In genomic region chr1:230797376-230798186, GRCh38 we compare ENCODE assay signal across 1 cellular context.
TF ChIP-seq lines count a peak whose summit lies in the region.

No MANE protein-coding gene starts in this region.

TF ChIP-seq in K562, 482 proteins besides CTCF, POLR2A, EP300 and RAD21 (continued from another document and continues in another):
- no peak for TF ChIP-seq MLX (CRISPR knock-in tag; conservative IDR thresholded peaks at IDR 0.05)
- TF ChIP-seq SMARCE1 (IDR thresholded peaks at IDR 0.05) = no peak
- TF ChIP-seq ZNF274 (IDR thresholded peaks at IDR 0.05; ENCODE audit: borderline replicate concordance, low read depth, low read length) = no peak
- no peak for TF ChIP-seq SMAD3 (CRISPR knock-in tag; conservative IDR thresholded peaks at IDR 0.05)
- TF ChIP-seq BDP1 (IDR thresholded peaks at IDR 0.05; ENCODE audit: insufficient read depth, insufficient read length) = no peak
- TF ChIP-seq PHB (CRISPR knock-in tag; IDR thresholded peaks at IDR 0.05) = no peak
- no peak for TF ChIP-seq ZNF778 (CRISPR knock-in tag; IDR thresholded peaks at IDR 0.05)
- TF ChIP-seq SMARCB1 (IDR thresholded peaks at IDR 0.05; ENCODE audit: insufficient read length, low read depth) = no peak
- 0 out of 2 replicates have a peak, but pooled peaks have one; percentile 32 for TF ChIP-seq PRMT5 (CRISPR knock-in tag; IDR thresholded peaks at IDR 0.05)
- TF ChIP-seq PPARD (CRISPR knock-in tag; IDR thresholded peaks at IDR 0.05) = no peak
- no peak for TF ChIP-seq DNMT1 (IDR thresholded peaks at IDR 0.05)
- no peak for TF ChIP-seq NCOA6 (IDR thresholded peaks at IDR 0.05)
- TF ChIP-seq U2AF1 (optimal IDR thresholded peaks at IDR 0.05; ENCODE audit: low read depth, low read length) = no peak
- no peak for TF ChIP-seq RHOXF2B (CRISPR knock-in tag; conservative IDR thresholded peaks at IDR 0.05)
- TF ChIP-seq ZNF165 (CRISPR knock-in tag; IDR thresholded peaks at IDR 0.05; ENCODE audit: borderline replicate concordance) = no peak
- TF ChIP-seq MBD2 (IDR thresholded peaks at IDR 0.05; ENCODE audit: borderline replicate concordance, low read depth) = no peak
- no peak for TF ChIP-seq L3MBTL2 (IDR thresholded peaks at IDR 0.05)
- no peak for TF ChIP-seq LEF1 (IDR thresholded peaks at IDR 0.05)
- peak; percentile 95 for TF ChIP-seq STAG1 (CRISPR knock-in tag; IDR thresholded peaks at IDR 0.05; ENCODE audit: borderline replicate concordance)
- no peak for TF ChIP-seq ETV6 (IDR thresholded peaks at IDR 0.05; ENCODE audit: borderline replicate concordance in 1 of 2, low read depth in 2 of 2, low read length in 1 of 2)
- TF ChIP-seq ETV6 (CRISPR knock-in tag; IDR thresholded peaks at IDR 0.05; ENCODE audit: borderline replicate concordance) = no peak
- TF ChIP-seq SMAD4 (CRISPR knock-in tag; conservative IDR thresholded peaks at IDR 0.05) = no peak
- no peak for TF ChIP-seq ZKSCAN3 (CRISPR knock-in tag; IDR thresholded peaks at IDR 0.05)
- TF ChIP-seq LCOR (CRISPR knock-in tag; IDR thresholded peaks at IDR 0.05) = 0 out of 2 replicates have a peak, but pooled peaks have one; percentile 60
- TF ChIP-seq CREB1 (IDR thresholded peaks at IDR 0.05) = no peak
- no peak for TF ChIP-seq CREB1 (CRISPR knock-in tag; IDR thresholded peaks at IDR 0.05)
- no peak for TF ChIP-seq C11orf30 (IDR thresholded peaks at IDR 0.05; ENCODE audit: low read depth)
- TF ChIP-seq E4F1 (CRISPR knock-in tag; IDR thresholded peaks at IDR 0.05; ENCODE audit: borderline replicate concordance) = no peak
- TF ChIP-seq YY1 (IDR thresholded peaks at IDR 0.05; ENCODE audit: borderline replicate concordance in 1 of 3, control insufficient read depth in 1 of 3, extremely low read depth in 1 of 3, insufficient read depth in 3 of 3, insufficient read length in 1 of 3, insufficient replicate concordance in 2 of 3, low read depth in 1 of 3, low read length in 2 of 3) = no peak
- TF ChIP-seq ZNF175 (CRISPR knock-in tag; IDR thresholded peaks at IDR 0.05; ENCODE audit: low read depth) = no peak
- no peak for TF ChIP-seq MNT (conservative IDR thresholded peaks at IDR 0.05)
- TF ChIP-seq BRCA1 (IDR thresholded peaks at IDR 0.05) = no peak
- TF ChIP-seq BRCA1 (CRISPR knock-in tag; IDR thresholded peaks at IDR 0.05) = no peak
- TF ChIP-seq NCOR1 (IDR thresholded peaks at IDR 0.05) = no peak
- TF ChIP-seq RBM39 (optimal IDR thresholded peaks at IDR 0.05; ENCODE audit: low read depth, low read length) = no peak
- TF ChIP-seq ZHX1 (conservative IDR thresholded peaks at IDR 0.05; ENCODE audit: low read length) = no peak
- TF ChIP-seq ZNF324 (CRISPR knock-in tag; IDR thresholded peaks at IDR 0.05) = no peak
- peak in 1 of 2 experiments; percentile 75; a peak in 2 of 4 replicates for TF ChIP-seq RCOR1 (IDR thresholded peaks at IDR 0.05; ENCODE audit: borderline replicate concordance in 1 of 2, low read depth in 2 of 2, low read length in 2 of 2)
- TF ChIP-seq TRIM28 (IDR thresholded peaks at IDR 0.05) = no peak
- TF ChIP-seq HLTF (IDR thresholded peaks at IDR 0.05) = no peak
- TF ChIP-seq MEF2A (IDR thresholded peaks at IDR 0.05; ENCODE audit: control insufficient read depth, low read depth, low read length) = no peak
- TF ChIP-seq CC2D1A (IDR thresholded peaks at IDR 0.05) = peak; percentile 75
- no peak for TF ChIP-seq PREB (CRISPR knock-in tag; IDR thresholded peaks at IDR 0.05)
- no peak for TF ChIP-seq ELK1 (CRISPR knock-in tag; IDR thresholded peaks at IDR 0.05)
- TF ChIP-seq E2F5 (CRISPR knock-in tag; IDR thresholded peaks at IDR 0.05) = no peak
- TF ChIP-seq NCOA1 (IDR thresholded peaks at IDR 0.05; ENCODE audit: low read depth) = no peak
- TF ChIP-seq RBM25 (IDR thresholded peaks at IDR 0.05; ENCODE audit: low read depth, low read length, severe bottlenecking) = no peak
- no peak for TF ChIP-seq BRD9 (IDR thresholded peaks at IDR 0.05; ENCODE audit: low read depth, partially characterized antibody)
- TF ChIP-seq MAZ (CRISPR knock-in tag; conservative IDR thresholded peaks at IDR 0.05 in 1 of 2, IDR thresholded peaks at IDR 0.05 in 1 of 2) = no peak; a peak in 1 of 4 replicates
- no peak for TF ChIP-seq ZNF217 (CRISPR knock-in tag; IDR thresholded peaks at IDR 0.05)
- no peak for TF ChIP-seq ZKSCAN8 (CRISPR knock-in tag; IDR thresholded peaks at IDR 0.05)
- TF ChIP-seq NFIC (IDR thresholded peaks at IDR 0.05) = no peak
- no peak for TF ChIP-seq BMI1 (IDR thresholded peaks at IDR 0.05; ENCODE audit: low read length)
- TF ChIP-seq E2F1 (CRISPR knock-in tag; IDR thresholded peaks at IDR 0.05) = no peak
- no peak for TF ChIP-seq PTBP1 (IDR thresholded peaks at IDR 0.05; ENCODE audit: low read depth, low read length)
- no peak for TF ChIP-seq ZNF282 (CRISPR knock-in tag; IDR thresholded peaks at IDR 0.05)
- no peak for TF ChIP-seq SP1 (CRISPR knock-in tag; IDR thresholded peaks at IDR 0.05)
- no peak for TF ChIP-seq FOXA3 (CRISPR knock-in tag; conservative IDR thresholded peaks at IDR 0.05 in 1 of 2, IDR thresholded peaks at IDR 0.05 in 1 of 2)
- peak; percentile 78 for TF ChIP-seq CTBP1 (IDR thresholded peaks at IDR 0.05; ENCODE audit: borderline replicate concordance)
- TF ChIP-seq NKRF (IDR thresholded peaks at IDR 0.05; ENCODE audit: borderline replicate concordance) = no peak
- TF ChIP-seq NR4A1 (CRISPR knock-in tag; IDR thresholded peaks at IDR 0.05) = no peak
- TF ChIP-seq NR4A1 (tag; IDR thresholded peaks at IDR 0.05) = no peak
